ENCODE assay signal across 16 cellular contexts in genomic region chr10:11907914-11908313, GRCh38.
"Had no signal": no experiment of that assay in that cellular context is flagged by ENCODE, and none has a peak within 500 bp of the region (broad histone marks: within the 10 kb centered on the region; RNA-seq: fewer than 3 reads in every experiment).

No MANE protein-coding gene starts in this region.

- H2AFZ ChIP-seq: hepatocyte had no signal

- H3K27me3 ChIP-seq: colonic mucosa, esophagus squamous epithelium, foreskin keratinocyte, hepatocyte, right atrium auricular region had no signal

- H3K27ac Mint-ChIP-seq: naive thymus-derived CD4-positive, alpha-beta T cell; type B pancreatic cell had no signal

- H3K4me2 ChIP-seq: hepatocyte had no signal

- H3K9me3 ChIP-seq: colonic mucosa, esophagus squamous epithelium, right atrium auricular region had no signal

- H3K27me3 Mint-ChIP-seq: type B pancreatic cell had no signal

- H3K36me3 ChIP-seq: colonic mucosa, esophagus squamous epithelium, right atrium auricular region had no signal

- H3K27ac ChIP-seq: colonic mucosa, esophagus squamous epithelium, foreskin keratinocyte, hepatocyte, right atrium auricular region had no signal

- H3K36me3 Mint-ChIP-seq: naive thymus-derived CD4-positive, alpha-beta T cell; type B pancreatic cell had no signal

- DNase-seq: colonic mucosa; dermis blood vessel endothelial cell; esophagus squamous epithelium; foreskin keratinocyte; head of caudate nucleus; kidney; left colon; left ventricle myocardium superior; mesendoderm; naive thymus-derived CD4-positive, alpha-beta T cell; small intestine; stimulated activated CD4-positive, alpha-beta T cell treated with anti-CD3 and anti-CD28 coated beads, Interleukin-2, amount 100 ng/mL, for 48 hours; stimulated activated naive CD4-positive, alpha-beta T cell treated with Interleukin-2 at 50 U/mL for 16 hours had no signal

- H3K4me3 Mint-ChIP-seq: naive thymus-derived CD4-positive, alpha-beta T cell; type B pancreatic cell had no signal

- H3K4me1 ChIP-seq: colonic mucosa, esophagus squamous epithelium, foreskin keratinocyte, right atrium auricular region had no signal

- H3K4me3 ChIP-seq: colonic mucosa, esophagus squamous epithelium, hepatocyte, right atrium auricular region had no signal

- H3K79me2 ChIP-seq: hepatocyte had no signal

- ATAC-seq: foreskin keratinocyte; left colon; left ventricle myocardium superior; naive thymus-derived CD4-positive, alpha-beta T cell had no signal

- H3K9me3 Mint-ChIP-seq: naive thymus-derived CD4-positive, alpha-beta T cell; type B pancreatic cell had no signal
